In genomic region chr2:191184457-191184856, GRCh38 we compare ENCODE assay signal across 33 cellular contexts.
"Had no signal": no experiment of that assay in that cellular context is flagged by ENCODE, and none has a peak within 500 bp of the region (broad histone marks: within the 10 kb centered on the region; RNA-seq: fewer than 3 reads in every experiment).

No MANE protein-coding gene starts in this region.

- H3K27ac ChIP-seq: brain microvascular endothelial cell, SJCRH30, SK-N-MC, VCaP had no signal

- H3K9me3 ChIP-seq: MG63, SJCRH30 had no signal

- ATAC-seq: activated T-cell treated with anti-CD3 and anti-CD28 coated beads, Interleukin-2, amount 50 U/mL, for 72 hours; activated T-helper 17 cell treated with anti-CD3 and anti-CD28 coated beads, Interleukin-2, amount 50 U/mL, for 72 hours; Panc1; T-cell; T-helper 17 cell had no signal

- H3K4me3 ChIP-seq: MG63, SJCRH30, SK-N-MC had no signal

- H3K4me3 Mint-ChIP-seq: activated B cell treated with CpG ODN at 0.5 μM for 24 hours; activated CD4-positive, alpha-beta memory T cell treated with anti-CD3 and anti-CD28 coated beads for 36 hours; activated naive CD8-positive, alpha-beta T cell treated with anti-CD3 and anti-CD28 coated beads for 36 hours; activated T-cell treated with anti-CD3 and anti-CD28 coated beads, Interleukin-2, amount 50 U/mL, for 72 hours; activated T-helper 17 cell treated with anti-CD3 and anti-CD28 coated beads, Interleukin-2, amount 50 U/mL, for 72 hours; T-cell; T-helper 17 cell had no signal

- H3K36me3 ChIP-seq: brain microvascular endothelial cell, MG63, SJCRH30 had no signal

- H3K36me3 Mint-ChIP-seq: activated CD4-positive, alpha-beta memory T cell treated with anti-CD3 and anti-CD28 coated beads for 36 hours; T-cell had no signal

- H3K9me3 Mint-ChIP-seq: activated B cell treated with CpG ODN at 0.5 μM for 24 hours; activated CD4-positive, alpha-beta memory T cell treated with anti-CD3 and anti-CD28 coated beads for 36 hours; activated naive CD8-positive, alpha-beta T cell treated with anti-CD3 and anti-CD28 coated beads for 36 hours; activated T-helper 17 cell treated with anti-CD3 and anti-CD28 coated beads, Interleukin-2, amount 50 U/mL, for 72 hours; T-cell had no signal

- H3K27me3 Mint-ChIP-seq: activated CD4-positive, alpha-beta memory T cell treated with anti-CD3 and anti-CD28 coated beads for 36 hours; activated naive CD8-positive, alpha-beta T cell treated with anti-CD3 and anti-CD28 coated beads for 36 hours; activated T-helper 17 cell treated with anti-CD3 and anti-CD28 coated beads, Interleukin-2, amount 50 U/mL, for 72 hours; T-cell; T-helper 17 cell had no signal

- H3K27ac Mint-ChIP-seq: activated B cell treated with CpG ODN at 0.5 μM for 24 hours; activated CD4-positive, alpha-beta memory T cell treated with anti-CD3 and anti-CD28 coated beads for 36 hours; activated naive CD8-positive, alpha-beta T cell treated with anti-CD3 and anti-CD28 coated beads for 36 hours; activated T-cell treated with anti-CD3 and anti-CD28 coated beads, Interleukin-2, amount 50 U/mL, for 72 hours; activated T-helper 17 cell treated with anti-CD3 and anti-CD28 coated beads, Interleukin-2, amount 50 U/mL, for 72 hours; T-cell; T-helper 17 cell had no signal

- H3K27me3 ChIP-seq: brain microvascular endothelial cell, MG63, SJCRH30 had no signal

- DNase-seq: activated B cell treated with CpG ODN at 0.5 μM for 24 hours; activated CD4-positive, alpha-beta memory T cell treated with anti-CD3 and anti-CD28 coated beads for 36 hours; activated CD4-positive, alpha-beta T cell treated with anti-CD3 and anti-CD28 coated beads for 4 hours; activated CD4-positive, alpha-beta T cell treated with anti-CD3 and anti-CD28 coated beads, Interleukin-2, amount 50 U/mL, for 1 hour; activated CD4-positive, CD25-positive, alpha-beta regulatory T cell treated with anti-CD3 and anti-CD28 coated beads, Interleukin-2, amount 50 U/mL, for 72 hours; activated CD8-positive, alpha-beta memory T cell treated with anti-CD3 and anti-CD28 coated beads, Interleukin-2, amount 50 U/mL, for 4 hours; activated effector memory CD4-positive, alpha-beta T cell treated with anti-CD3 and anti-CD28 coated beads, Interleukin-2, amount 50 U/mL, for 16 hours; activated naive CD4-positive, alpha-beta T cell; activated naive CD4-positive, alpha-beta T cell treated with anti-CD3 and anti-CD28 coated beads, Interleukin-2, amount 50 U/mL, for 16 hours; activated naive CD8-positive, alpha-beta T cell treated with anti-CD3 and anti-CD28 coated beads for 36 hours; activated T-cell treated with anti-CD3 and anti-CD28 coated beads for 4 hours; activated T-cell treated with anti-CD3 and anti-CD28 coated beads, Interleukin-2, amount 50 U/mL, for 72 hours; amniotic stem cell; aorta; brain microvascular endothelial cell; Kasumi-1; KG1; MG63; NCI-H1048; NCI-H1105 treated with DMSO at 0.1 percent for 48 hours; NCI-H1436; NCI-H1694; NCI-H1930; NCI-H345; NCI-H524 treated with DMSO at 0.1 percent for 48 hours; SHP77; SJCRH30; T-cell; T-helper 17 cell had no signal

- H3K4me1 Mint-ChIP-seq: activated B cell treated with CpG ODN at 0.5 μM for 24 hours had no signal
